16 cellular contexts compared by ENCODE assay signal in genomic region chr1:117070124-117070523, GRCh38. TPM values are rescaled to one million over a fixed set of nuclear protein-coding genes. Genes with fewer than 3 reads are reported as not detected.
A peak's percentile ranks its signal among the peaks of the same experiment; 100 is the strongest.
DNase-seq lines count a peak whose midpoint lies in the region; ATAC-seq and TF ChIP-seq lines count a peak whose summit lies in the region.
"Had no signal": no experiment of that assay in that cellular context is flagged by ENCODE, and none has a peak within 500 bp of the region (broad histone marks: within the 10 kb centered on the region; RNA-seq: fewer than 3 reads in every experiment).

No MANE protein-coding gene starts in this region.

- H3K27ac Mint-ChIP-seq in activated CD8-positive, alpha-beta memory T cell treated with anti-CD3 and anti-CD28 coated beads, Interleukin-2, amount 10 ng/mL, durations not matched to agents 7 days and 5 days = no peak overlapping the region
- H3K27ac Mint-ChIP-seq in stimulated activated effector memory CD8-positive, alpha-beta T cell treated with anti-CD3 and anti-CD28 coated beads, Interleukin-12 subunit alpha, Interleukin-12 subunit beta, amount 100 ng/mL, for 72 hours = no peak overlapping the region

- H3K36me3 Mint-ChIP-seq in activated CD8-positive, alpha-beta memory T cell treated with anti-CD3 and anti-CD28 coated beads, Interleukin-2, amount 10 ng/mL, durations not matched to agents 7 days and 5 days = peaks cover 51% of the 10 kb centered on the region
- peaks cover 88% of the 10 kb centered on the region for H3K36me3 Mint-ChIP-seq in stimulated activated effector memory CD8-positive, alpha-beta T cell treated with anti-CD3 and anti-CD28 coated beads, Interleukin-12 subunit alpha, Interleukin-12 subunit beta, amount 100 ng/mL, for 72 hours

- no peaks in the 10 kb centered on the region for H4K20me1 ChIP-seq in mammary epithelial cell (ENCODE audit: insufficient read depth, low read length)

- in situ Hi-C loops in mammary epithelial cell (cut with MboI; ENCODE audit: low sequenced_read_pairs in 2 of 2) = loop anchor here in 1 of 2 donors (5.0 kb wide), 1 partner anchor 217 kb away; no protein-coding TSS in a partner anchor

- H3K27me3 ChIP-seq in mammary epithelial cell (ENCODE audit: insufficient read depth, low read length) (no peaks in the 10 kb centered on the region), psoas muscle (ENCODE audit: insufficient read depth in 3 of 3, low read length in 2 of 3) (no peaks in the 10 kb centered on the region)

- H3K36me3 ChIP-seq in mammary epithelial cell (ENCODE audit: insufficient read depth, low read length) (peaks cover 5% of the 10 kb centered on the region), psoas muscle (ENCODE audit: insufficient read depth in 1 of 2, low read depth in 1 of 2) (peaks cover 0 to 6% of the 10 kb centered on the region in 2 donors)

- H3K9me3 ChIP-seq in mammary epithelial cell (replicated peaks; ENCODE audit: insufficient read depth, low read length) (no peaks in the 10 kb centered on the region), psoas muscle (no peaks in the 10 kb centered on the region)
- H3K9me3 ChIP-seq: A549 had no signal

- WGBS in mammary epithelial cell (ENCODE audit: low coverage, missing lambda C conversion rate) = 92% methylated on average over 2 of the region's 2 CpGs
- 86 to 93% (median 92%) methylated on average over 2 of the region's 2 CpGs for WGBS in psoas muscle, 3 donors

- DNase-seq in activated CD8-positive, alpha-beta memory T cell treated with anti-CD3 and anti-CD28 coated beads, Interleukin-2, amount 10 ng/mL, durations not matched to agents 7 days and 5 days = no peak
- DNase-seq in activated CD8-positive, alpha-beta memory T cell treated with anti-CD3 and anti-CD28 coated beads for 24 hours = no peak
- DNase-seq in cardiac fibroblast (ENCODE audit: low read depth in 2 of 2) (peak; percentile 39 to 73), coronary artery (ENCODE audit: low spot score) (no peak), mammary epithelial cell (no peak), psoas muscle (no peak)
- no peak for DNase-seq in stimulated activated effector memory CD8-positive, alpha-beta T cell treated with anti-CD3 and anti-CD28 coated beads, Interleukin-12 subunit alpha, Interleukin-12 subunit beta, amount 100 ng/mL, for 72 hours (ENCODE audit: low spot score in 2 of 2)
- DNase-seq: activated CD4-positive, alpha-beta T cell treated with anti-CD3 and anti-CD28 coated beads, Interleukin-2, amount 50 U/mL, for 48 hours; amniotic stem cell; DMS53; NCI-H187; NCI-H226 had no signal

- H3K4me1 ChIP-seq in mammary epithelial cell (ENCODE audit: insufficient read depth, low read length) = no peaks in the 10 kb centered on the region
- H3K4me1 ChIP-seq in psoas muscle = peaks cover 2% of the 10 kb centered on the region
- H3K4me1 ChIP-seq: A549 had no signal

- peaks cover 22% of the 10 kb centered on the region for H3K79me2 ChIP-seq in mammary epithelial cell (ENCODE audit: insufficient read depth, low read length)

- intact Hi-C loops in mammary epithelial cell (cut with micrococcal nuclease) = no loop called here
- intact Hi-C loops in psoas muscle (cut with DNase I) = loop anchor here in 1 of 2 donors (2.0 kb wide), 1 partner anchor 57 kb away; no protein-coding TSS in a partner anchor

- no peak overlapping the region for H2AFZ ChIP-seq in mammary epithelial cell (ENCODE audit: low read depth, low read length)

- H3K4me3 Mint-ChIP-seq in activated CD8-positive, alpha-beta memory T cell treated with anti-CD3 and anti-CD28 coated beads, Interleukin-2, amount 10 ng/mL, durations not matched to agents 7 days and 5 days = no peak overlapping the region
- H3K4me3 Mint-ChIP-seq in stimulated activated effector memory CD8-positive, alpha-beta T cell treated with anti-CD3 and anti-CD28 coated beads, Interleukin-12 subunit alpha, Interleukin-12 subunit beta, amount 100 ng/mL, for 72 hours = no peak overlapping the region

- H3K4me3 ChIP-seq in cardiac fibroblast (replicated peaks in 1 of 2; ENCODE audit: low read depth in 2 of 2, low read length in 2 of 2) = no peak overlapping the region
- no peak overlapping the region for H3K4me3 ChIP-seq in coronary artery
- H3K4me3 ChIP-seq in mammary epithelial cell (replicated peaks in 1 of 3; ENCODE audit: insufficient read depth in 1 of 3, low read depth in 2 of 3, low read length in 3 of 3) = no peak overlapping the region
- no peak overlapping the region for H3K4me3 ChIP-seq in psoas muscle
- H3K4me3 ChIP-seq: A549 had no signal

- H3K9ac ChIP-seq in mammary epithelial cell (ENCODE audit: insufficient read depth, low read length) = no peak overlapping the region

- H3K27me3 Mint-ChIP-seq in activated CD8-positive, alpha-beta memory T cell treated with anti-CD3 and anti-CD28 coated beads, Interleukin-2, amount 10 ng/mL, durations not matched to agents 7 days and 5 days = no peaks in the 10 kb centered on the region

- no peak overlapping the region for H3K4me2 ChIP-seq in mammary epithelial cell (ENCODE audit: insufficient read depth, low read depth, low read length)
- H3K4me2 ChIP-seq: A549 had no signal

- peaks cover 47% of the 10 kb centered on the region for H3K4me1 Mint-ChIP-seq in activated CD8-positive, alpha-beta memory T cell treated with anti-CD3 and anti-CD28 coated beads, Interleukin-2, amount 10 ng/mL, durations not matched to agents 7 days and 5 days
- H3K4me1 Mint-ChIP-seq in stimulated activated effector memory CD8-positive, alpha-beta T cell treated with anti-CD3 and anti-CD28 coated beads, Interleukin-12 subunit alpha, Interleukin-12 subunit beta, amount 100 ng/mL, for 72 hours = peaks cover 32% of the 10 kb centered on the region

- no peaks in the 10 kb centered on the region for H3K9me3 Mint-ChIP-seq in activated CD8-positive, alpha-beta memory T cell treated with anti-CD3 and anti-CD28 coated beads, Interleukin-2, amount 10 ng/mL, durations not matched to agents 7 days and 5 days (ENCODE audit: low read depth)
- H3K9me3 Mint-ChIP-seq in stimulated activated effector memory CD8-positive, alpha-beta T cell treated with anti-CD3 and anti-CD28 coated beads, Interleukin-12 subunit alpha, Interleukin-12 subunit beta, amount 100 ng/mL, for 72 hours = no peaks in the 10 kb centered on the region

- no peak overlapping the region for H3K27ac ChIP-seq in coronary artery
- no peak overlapping the region for H3K27ac ChIP-seq in mammary epithelial cell (ENCODE audit: insufficient read depth, low read depth, low read length)
- H3K27ac ChIP-seq in psoas muscle = no peak overlapping the region
- H3K27ac ChIP-seq: A549, C4-2B, HL-60 had no signal

- dilution Hi-C loops in mammary epithelial cell (cut with HindIII; ENCODE audit: low sequenced_read_pairs) = loop anchor here (25.0 kb wide), 1 partner anchor 333 kb away; no protein-coding TSS in a partner anchor

- TF ChIP-seq CTCF in cardiac fibroblast (IDR thresholded peaks at IDR 0.05; ENCODE audit: low read depth, low read length) (no peak), coronary artery (IDR thresholded peaks at IDR 0.05) (no peak), mammary epithelial cell (conservative IDR thresholded peaks at IDR 0.05 in 1 of 2, IDR thresholded peaks at IDR 0.05 in 1 of 2; ENCODE audit: extremely low read depth in 1 of 2, insufficient read depth in 1 of 2, low read depth in 1 of 2, low read length in 2 of 2) (no peak), psoas muscle (IDR thresholded peaks at IDR 0.05) (no peak)

- no TSS peak for BruUV-seq in mammary epithelial cell (replicated peaks; lab: Mats Ljungman, UMichigan)

- ATAC-seq in activated CD8-positive, alpha-beta memory T cell treated with anti-CD3 and anti-CD28 coated beads, Interleukin-2, amount 10 ng/mL, durations not matched to agents 7 days and 5 days = peak; percentile 48
- peak; percentile 41 for ATAC-seq in HG02885 (IDR thresholded peaks at IDR 0.05; ENCODE audit: poor library complexity, unreplicated experiment)
- ATAC-seq in stimulated activated effector memory CD8-positive, alpha-beta T cell treated with anti-CD3 and anti-CD28 coated beads, Interleukin-12 subunit alpha, Interleukin-12 subunit beta, amount 100 ng/mL, for 72 hours = peak; percentile 96
- no peak for ATAC-seq in psoas muscle
- ATAC-seq: A549 had no signal

- CTCF ChIA-PET in activated CD8-positive, alpha-beta memory T cell treated with anti-CD3 and anti-CD28 coated beads, Interleukin-2, amount 10 ng/mL, durations not matched to agents 7 days and 5 days (lab: Charles Lee) = interaction anchor here (0.6 to 3.1 kb wide), 5 partner anchors 10 to 826 kb away, joined by 3 to 14 read pairs (median 5); partner anchors contain the start of gene TTF2
- CTCF ChIA-PET in mammary epithelial cell (lab: Charles Lee; ENCODE audit: low non-redundant PET) = no interaction called here

RNA-seq across cellular contexts. Expression of gene TTF2, which starts 10.0 kb away (rescaled TPM):
- total RNA-seq in activated CD8-positive, alpha-beta memory T cell treated with anti-CD3 and anti-CD28 coated beads, Interleukin-2, amount 10 ng/mL, durations not matched to agents 7 days and 5 days = 100 to 1,000 TPM; 156 to 157 TPM
- total RNA-seq in mammary epithelial cell = 10 to 100 TPM; 15.5 to 41.3 TPM
- 19.1 TPM for polyA plus RNA-seq in mammary epithelial cell
- polyA minus RNA-seq in mammary epithelial cell = 30.7 TPM
- 10 to 100 TPM; 14.3 to 27.7 (median 17.1) TPM for total RNA-seq in psoas muscle
- polyA plus RNA-seq in psoas muscle = 1 to 10 TPM; 3.5 to 7.3 (median 7.2) TPM

RNA-seq across cellular contexts. Expression of gene TRIM45, which starts 51.4 kb away (rescaled TPM):
- under 1 TPM; 0.26 to 0.75 TPM for total RNA-seq in activated CD8-positive, alpha-beta memory T cell treated with anti-CD3 and anti-CD28 coated beads, Interleukin-2, amount 10 ng/mL, durations not matched to agents 7 days and 5 days
- total RNA-seq in mammary epithelial cell = 1 to 10 TPM; 2.7 to 4.0 TPM
- 1.8 TPM for polyA plus RNA-seq in mammary epithelial cell
- 2.9 TPM for polyA minus RNA-seq in mammary epithelial cell
- 10 to 100 TPM in 3 of 4 donors, 1 to 10 TPM in 1; 7.3 to 25.4 (median 13.2) TPM for total RNA-seq in psoas muscle
- polyA plus RNA-seq in psoas muscle = 10 to 100 TPM in 1 of 3 donors, 1 to 10 TPM in 2; 3.3 to 17.1 (median 8.4) TPM

Comparison
In these comparisons a context has a peak if more than half of its experiments do, and no peak if none do; other contexts are left out.
1. ATAC-seq: peak in activated CD8-positive, alpha-beta memory T cell treated with anti-CD3 and anti-CD28 coated beads, Interleukin-2, amount 10 ng/mL, durations not matched to agents 7 days and 5 days (single experiment), HG02885 (single experiment) and stimulated activated effector memory CD8-positive, alpha-beta T cell treated with anti-CD3 and anti-CD28 coated beads, Interleukin-12 subunit alpha, Interleukin-12 subunit beta, amount 100 ng/mL, for 72 hours (single experiment); none in psoas muscle (0 of 4).
2. DNase-seq: peak in cardiac fibroblast (2 of 2); none in activated CD8-positive, alpha-beta memory T cell treated with anti-CD3 and anti-CD28 coated beads, Interleukin-2, amount 10 ng/mL, durations not matched to agents 7 days and 5 days (single experiment), activated CD8-positive, alpha-beta memory T cell treated with anti-CD3 and anti-CD28 coated beads for 24 hours (single experiment), stimulated activated effector memory CD8-positive, alpha-beta T cell treated with anti-CD3 and anti-CD28 coated beads, Interleukin-12 subunit alpha, Interleukin-12 subunit beta, amount 100 ng/mL, for 72 hours (0 of 2), coronary artery (single experiment), mammary epithelial cell (single experiment) and psoas muscle (0 of 2).